Comparison of ENCODE assay signal across 7 cellular contexts in the genomic region with DNA sequence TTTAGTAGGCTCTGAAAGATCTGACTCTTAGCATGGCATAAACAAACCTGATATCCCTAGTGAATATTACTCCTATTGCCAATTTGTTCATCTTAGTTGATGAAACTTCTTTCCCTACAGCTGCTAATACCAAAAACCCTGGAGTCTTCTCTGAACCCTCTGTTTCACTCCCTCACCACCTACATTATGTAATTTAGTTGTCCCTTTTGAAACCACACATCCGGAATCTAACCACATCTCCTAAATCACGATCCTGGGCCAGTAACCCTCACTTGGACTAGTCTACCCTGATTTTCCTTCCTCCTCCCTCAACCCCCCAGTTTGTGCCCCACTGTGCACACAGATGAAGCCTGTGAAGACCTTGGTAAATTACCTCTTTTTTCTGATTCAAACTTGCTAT. TPM values are rescaled to one million over a fixed set of nuclear protein-coding genes. Genes with fewer than 3 reads are reported as not detected.
DNase-seq lines count a peak whose midpoint lies in the region; ATAC-seq and TF ChIP-seq lines count a peak whose summit lies in the region.

No MANE protein-coding gene starts in this region.

- H3K9me3 ChIP-seq in SJSA1 (replicated peaks), result peaks cover 63% of the 10 kb centered on the region
- H3K9me3 ChIP-seq in gastrocnemius medialis, result peaks cover 0 to 34% (median 0%) of the 10 kb centered on the region in 3 donors

- H3K4me1 ChIP-seq in SJSA1 (replicated peaks) (no peaks in the 10 kb centered on the region), gastrocnemius medialis (peaks cover 7 to 8% of the 10 kb centered on the region in 2 donors)

- no peak for ATAC-seq in gastrocnemius medialis

- TF ChIP-seq CTCF in fibroblast of mammary gland (conservative IDR thresholded peaks at IDR 0.05; ENCODE audit: control insufficient read depth, insufficient read depth, low read depth, low read length) (no peak), gastrocnemius medialis (IDR thresholded peaks at IDR 0.05 in 4 of 5, conservative IDR thresholded peaks at IDR 0.05 in 1 of 5) (no peak)

- DNase-seq in H7 (no peak), SJSA1 (ENCODE audit: low read depth in 1 of 2, low spot score in 2 of 2) (no peak), fibroblast of mammary gland (ENCODE audit: low read depth) (no peak), gastrocnemius medialis (no peak), GOT3 (lab: John Stamatoyannopoulos, UW) (no peak), AG08395 (ENCODE audit: low spot score) (no peak), occipital lobe (lab: John Stamatoyannopoulos, UW) (no peak)

- intact Hi-C loops in gastrocnemius medialis (cut with DNase I; ENCODE audit: low total_unique reads), result loop anchor here (5.0 kb wide), 2 partner anchors 56 to 369 kb away; a partner anchor contains a TSS

- H3K36me3 ChIP-seq in H7 (replicated peaks; ENCODE audit: control insufficient read depth, insufficient read depth, low read length) (peaks cover 18% of the 10 kb centered on the region), SJSA1 (peaks cover 32% of the 10 kb centered on the region), gastrocnemius medialis (peaks cover 0 to 39% of the 10 kb centered on the region in 2 donors)

- in situ Hi-C loops in gastrocnemius medialis (cut with MboI; ENCODE audit: low sequenced_read_pairs in 4 of 4), result no loop called here

- H3K4me3 ChIP-seq in H7 (ENCODE audit: insufficient read depth, low read depth, low read length), result 0 out of 2 replicates have a peak overlapping the region, but pooled peaks have one; percentile 82
- peak overlapping the region; percentile 68; the same call in 1 of the 2 replicates for H3K4me3 ChIP-seq in SJSA1
- peak overlapping the region; percentile 77 for H3K4me3 ChIP-seq in fibroblast of mammary gland (ENCODE audit: control insufficient read depth, low read depth, low read length)
- peak overlapping the region; percentile 77 to 99 (median 93) for H3K4me3 ChIP-seq in gastrocnemius medialis

- TF ChIP-seq POLR2A in gastrocnemius medialis (IDR thresholded peaks at IDR 0.05), result no peak

- H3K27me3 ChIP-seq in H7 (ENCODE audit: control insufficient read depth, insufficient read depth, low read length) (no peaks in the 10 kb centered on the region), SJSA1 (replicated peaks) (no peaks in the 10 kb centered on the region), gastrocnemius medialis (no peaks in the 10 kb centered on the region)

- H3K27ac ChIP-seq in SJSA1 (no peak overlapping the region), gastrocnemius medialis (no peak overlapping the region)

RNA-seq across cellular contexts. Expression of a gene that starts 1.2 kb away (rescaled TPM):
- total RNA-seq in H7 (2014; rRNA removed; shearing (Covaris generic)), result 4.0 and 6.8 TPM in 2 replicates
- 1.8 and 5.2 TPM in 2 replicates for total RNA-seq in SJSA1 (2014; rRNA removed; shearing (Covaris generic))
- 1 to 10 TPM in 2 of 4 donors, under 1 TPM in 2; 0.93 to 2.6 (median 1.4) TPM for total RNA-seq in gastrocnemius medialis
- total RNA-seq in occipital lobe, result 15.6 TPM

RNA-seq across cellular contexts. Expression of a gene that starts 11.1 kb away (rescaled TPM):
- total RNA-seq in H7 (2014; rRNA removed; shearing (Covaris generic)), result 5.7 and 6.0 TPM in 2 replicates
- total RNA-seq in SJSA1 (2014; rRNA removed; shearing (Covaris generic)), result 0.21 TPM in 1 of 2 replicates, not detected in the other
- total RNA-seq in gastrocnemius medialis (1 to 10 TPM in 2 of 4 donors, under 1 TPM in 2; 0.52 to 2.4 (median 0.87) TPM), occipital lobe (64.3 TPM)

RNA-seq across cellular contexts. Expression of a gene that starts 28.0 kb away (rescaled TPM):
- 0.38 TPM in 1 of 2 replicates, not detected in the other for total RNA-seq in H7 (2014; rRNA removed; shearing (Covaris generic))
- not detected in 2 replicates for total RNA-seq in SJSA1 (2014; rRNA removed; shearing (Covaris generic))
- total RNA-seq in gastrocnemius medialis, result not detected
- total RNA-seq in occipital lobe, result not detected

RNA-seq across cellular contexts. Expression of a gene that starts 29.9 kb away (rescaled TPM):
- total RNA-seq in H7 (2014; rRNA removed; shearing (Covaris generic)), result 8.1 and 10.6 TPM in 2 replicates
- total RNA-seq in SJSA1 (2014; rRNA removed; shearing (Covaris generic)), result 7.4 and 8.4 TPM in 2 replicates
- total RNA-seq in gastrocnemius medialis, result 1 to 10 TPM; 2.6 to 8.4 (median 4.6) TPM
- total RNA-seq in occipital lobe, result 39.3 TPM

RNA-seq across cellular contexts. Expression of a gene that starts 56.3 kb away (rescaled TPM):
- total RNA-seq in H7 (2014; rRNA removed; shearing (Covaris generic)), result 16.9 and 19.7 TPM in 2 replicates
- 13.1 and 32.0 TPM in 2 replicates for total RNA-seq in SJSA1 (2014; rRNA removed; shearing (Covaris generic))
- 10 to 100 TPM in 1 of 4 donors, 1 to 10 TPM in 3; 2.9 to 15.3 (median 6.6) TPM for total RNA-seq in gastrocnemius medialis
- total RNA-seq in occipital lobe, result 57.1 TPM
